Comparison of ENCODE assay signal across 13 cellular contexts in genomic region chr10:44947356-44948152, GRCh38. TPM values are rescaled to one million over a fixed set of nuclear protein-coding genes. Genes with fewer than 3 reads are reported as not detected.
A peak's percentile ranks its signal among the peaks of the same experiment; 100 is the strongest.
DNase-seq lines count a peak whose midpoint lies in the region; ATAC-seq, FAIRE-seq and TF ChIP-seq lines count a peak whose summit lies in the region.
"Had no signal": no experiment of that assay in that cellular context is flagged by ENCODE, and none has a peak within 500 bp of the region (broad histone marks: within the 10 kb centered on the region; RNA-seq: fewer than 3 reads in every experiment).

No MANE protein-coding gene starts in this region.

- H3K18ac ChIP-seq in mesenchymal stem cell (ENCODE audit: low read depth in 1 of 2, low read length in 2 of 2): no peak overlapping the region

- no peak overlapping the region for H3K4me3 ChIP-seq in mesenchymal stem cell (ENCODE audit: insufficient read depth in 1 of 2, low read depth in 1 of 2, low read length in 2 of 2)
- H3K4me3 ChIP-seq: esophagus squamous epithelium, Peyer's patch had no signal

- no peak overlapping the region for H4K91ac ChIP-seq in mesenchymal stem cell (ENCODE audit: low read length)

- peaks cover 24% of the 10 kb centered on the region for H3K4me1 ChIP-seq in mesenchymal stem cell (ENCODE audit: control insufficient read depth, insufficient read depth, low read depth, low read length)

- peaks cover 2% of the 10 kb centered on the region for H3K36me3 Mint-ChIP-seq in activated CD8-positive, alpha-beta T cell treated with anti-CD3 and anti-CD28 coated beads, Interleukin-2, amount 10 ng/mL, durations not matched to agents 7 days and 5 days (ENCODE audit: low read depth)
- H3K36me3 Mint-ChIP-seq: IgD-negative memory B cell had no signal

- POLR2A ChIA-PET in activated CD8-positive, alpha-beta T cell treated with anti-CD3 and anti-CD28 coated beads, Interleukin-2, amount 10 ng/mL, durations not matched to agents 7 days and 5 days (lab: Charles Lee): no interaction called here

- no peak overlapping the region for H3K9ac ChIP-seq in mesenchymal stem cell (ENCODE audit: low read length)

- H2BK120ac ChIP-seq in mesenchymal stem cell (ENCODE audit: low read depth, low read length): no peak overlapping the region

- H3K79me1 ChIP-seq in mesenchymal stem cell (replicated peaks; ENCODE audit: low read length, poor library complexity, severe bottlenecking): peaks cover 4% of the 10 kb centered on the region

- no peak overlapping the region for H2BK12ac ChIP-seq in mesenchymal stem cell (ENCODE audit: low read length in 2 of 2)

- H3K4me3 Mint-ChIP-seq in activated CD8-positive, alpha-beta T cell treated with anti-CD3 and anti-CD28 coated beads, Interleukin-2, amount 10 ng/mL, durations not matched to agents 7 days and 5 days: no peak overlapping the region
- H3K4me3 Mint-ChIP-seq: activated T-helper 1 cell treated with anti-CD3 and anti-CD28 coated beads, Interleukin-12 subunit alpha, Interleukin-12 subunit beta, Interleukin-2, Interleukin-4 antibody, amounts not matched to agents 30 ng/mL and 10 ng/mL and 1 ng/mL, durations not matched to agents 14 hours and 24 hours and 36 hours; neural crest cell had no signal

- H3K4me2 ChIP-seq in mesenchymal stem cell (ENCODE audit: low read length, poor library complexity, severe bottlenecking): no peak overlapping the region

- H3K36me3 ChIP-seq in mesenchymal stem cell (ENCODE audit: control insufficient read depth in 1 of 2, insufficient read depth in 2 of 2, low read depth in 1 of 2, low read length in 2 of 2): peaks cover 0 to 6% of the 10 kb centered on the region in 2 experiments
- H3K36me3 ChIP-seq: esophagus squamous epithelium, Peyer's patch had no signal

- H3K4me1 Mint-ChIP-seq in activated CD8-positive, alpha-beta T cell treated with anti-CD3 and anti-CD28 coated beads, Interleukin-2, amount 10 ng/mL, durations not matched to agents 7 days and 5 days (ENCODE audit: low read depth): no peaks in the 10 kb centered on the region

- H2AK5ac ChIP-seq in mesenchymal stem cell (ENCODE audit: low read length, severe bottlenecking): no peak overlapping the region

- CTCF ChIA-PET in activated CD8-positive, alpha-beta T cell treated with anti-CD3 and anti-CD28 coated beads, Interleukin-2, amount 10 ng/mL, durations not matched to agents 7 days and 5 days (lab: Charles Lee): interaction anchor here (1.9 kb wide), 1 partner anchor 15 kb away, joined by 6 read pairs; no protein-coding TSS in a partner anchor

- DNase-seq in mesenchymal stem cell (no peak), frontal cortex (ENCODE audit: low spot score in 2 of 2) (no peak), NCI-H82 treated with DMSO at 0.1 percent for 48 hours (lab: John Stamatoyannopoulos, UW; ENCODE audit: unreplicated experiment) (no peak)
- DNase-seq in activated CD8-positive, alpha-beta T cell treated with anti-CD3 and anti-CD28 coated beads, Interleukin-2, amount 10 ng/mL, durations not matched to agents 7 days and 5 days: no peak
- no peak for DNase-seq in central memory CD4-positive, alpha-beta T cell
- DNase-seq: esophagus squamous epithelium had no signal

- H3K9me3 ChIP-seq in mesenchymal stem cell (ENCODE audit: control insufficient read depth, low read length): peaks cover 17% of the 10 kb centered on the region
- H3K9me3 ChIP-seq: esophagus squamous epithelium had no signal

- no peak overlapping the region for H3K14ac ChIP-seq in mesenchymal stem cell (ENCODE audit: low read length in 2 of 2)

- H3K9me3 Mint-ChIP-seq in activated CD8-positive, alpha-beta T cell treated with anti-CD3 and anti-CD28 coated beads, Interleukin-2, amount 10 ng/mL, durations not matched to agents 7 days and 5 days (ENCODE audit: insufficient read depth): peaks cover 13% of the 10 kb centered on the region

- H3K27ac Mint-ChIP-seq in activated CD8-positive, alpha-beta T cell treated with anti-CD3 and anti-CD28 coated beads, Interleukin-2, amount 10 ng/mL, durations not matched to agents 7 days and 5 days: no peak overlapping the region
- H3K27ac Mint-ChIP-seq: activated T-helper 1 cell treated with anti-CD3 and anti-CD28 coated beads, Interleukin-12 subunit alpha, Interleukin-12 subunit beta, Interleukin-2, Interleukin-4 antibody, amounts not matched to agents 30 ng/mL and 10 ng/mL and 1 ng/mL, durations not matched to agents 14 hours and 24 hours and 36 hours had no signal

- no peak overlapping the region for H2BK15ac ChIP-seq in mesenchymal stem cell (ENCODE audit: low read depth, poor library complexity, severe bottlenecking)

- H3K27me3 ChIP-seq in mesenchymal stem cell (ENCODE audit: control insufficient read depth in 1 of 2, insufficient read depth in 1 of 2, low read length in 2 of 2): no peaks in the 10 kb centered on the region
- H3K27me3 ChIP-seq: esophagus squamous epithelium, Peyer's patch had no signal

- no peak for FAIRE-seq in frontal cortex (lab: Jason Lieb, UNC)

- no peak for TF ChIP-seq POLR2A in GM18505 (IDR thresholded peaks at IDR 0.05; ENCODE audit: borderline replicate concordance, extremely low read depth, insufficient read depth, insufficient read length)

- no peak overlapping the region for H2AFZ ChIP-seq in mesenchymal stem cell (ENCODE audit: low read depth, low read length)

- peak; percentile 69 for ATAC-seq in GM18505 (IDR thresholded peaks at IDR 0.05; ENCODE audit: unreplicated experiment)
- ATAC-seq in GM21447 (IDR thresholded peaks at IDR 0.05; ENCODE audit: unreplicated experiment): peak; percentile 70
- ATAC-seq in HG03457 (IDR thresholded peaks at IDR 0.05; ENCODE audit: unreplicated experiment): peak; percentile 42
- ATAC-seq in activated CD8-positive, alpha-beta T cell treated with anti-CD3 and anti-CD28 coated beads, Interleukin-2, amount 10 ng/mL, durations not matched to agents 7 days and 5 days: no peak

- peak overlapping the region; percentile 10 for H3K27ac ChIP-seq in mesenchymal stem cell (ENCODE audit: low read length, poor library complexity, severe bottlenecking)
- H3K27ac ChIP-seq: esophagus squamous epithelium, Peyer's patch had no signal

- no peak overlapping the region for H3K23ac ChIP-seq in mesenchymal stem cell (ENCODE audit: low read length in 2 of 2)

- no peak overlapping the region for H2BK5ac ChIP-seq in mesenchymal stem cell (ENCODE audit: low read depth, low read length, poor library complexity, severe bottlenecking)

- 80% methylated on average over 6 of the region's 6 CpGs for WGBS in mesenchymal stem cell

- peaks cover 21% of the 10 kb centered on the region for H3K27me3 Mint-ChIP-seq in activated CD8-positive, alpha-beta T cell treated with anti-CD3 and anti-CD28 coated beads, Interleukin-2, amount 10 ng/mL, durations not matched to agents 7 days and 5 days (ENCODE audit: low read depth)

- no peak overlapping the region for H4K8ac ChIP-seq in mesenchymal stem cell (ENCODE audit: low read length)

- H3K4ac ChIP-seq in mesenchymal stem cell (ENCODE audit: low read depth in 1 of 2, low read length in 2 of 2): no peak overlapping the region

RNA-seq across cellular contexts. Expression of gene RASSF4, which starts 12.0 kb away (rescaled TPM):
- 30.8 TPM for polyA plus RNA-seq in mesenchymal stem cell (2013, experiment 1 of 2)
- polyA plus RNA-seq in mesenchymal stem cell (2013, experiment 2 of 2): 30.3 TPM
- total RNA-seq in frontal cortex: 8.6 TPM
- total RNA-seq in activated CD8-positive, alpha-beta T cell treated with anti-CD3 and anti-CD28 coated beads, Interleukin-2, amount 10 ng/mL, durations not matched to agents 7 days and 5 days: 1 to 10 TPM in 1 of 2 experiments, under 1 TPM in 1; 0.76 to 1.6 TPM

RNA-seq across cellular contexts. Expression of gene DEPP1, which starts 31.1 kb away (rescaled TPM):
- 10.5 TPM for polyA plus RNA-seq in mesenchymal stem cell (2013, experiment 1 of 2)
- 10.5 TPM for polyA plus RNA-seq in mesenchymal stem cell (2013, experiment 2 of 2)
- 4.1 TPM for total RNA-seq in frontal cortex
- total RNA-seq in activated CD8-positive, alpha-beta T cell treated with anti-CD3 and anti-CD28 coated beads, Interleukin-2, amount 10 ng/mL, durations not matched to agents 7 days and 5 days: not detected
- polyA plus RNA-seq: IgD-negative memory B cell had no signal

RNA-seq across cellular contexts. Expression of gene TMEM72, which starts 36.4 kb away (rescaled TPM):
- 0.23 TPM for polyA plus RNA-seq in mesenchymal stem cell (2013, experiment 1 of 2)
- polyA plus RNA-seq in mesenchymal stem cell (2013, experiment 2 of 2): 0.11 TPM
- not detected for total RNA-seq in frontal cortex
- total RNA-seq in activated CD8-positive, alpha-beta T cell treated with anti-CD3 and anti-CD28 coated beads, Interleukin-2, amount 10 ng/mL, durations not matched to agents 7 days and 5 days: not detected
- total RNA-seq: activated T-helper 1 cell treated with anti-CD3 and anti-CD28 coated beads, Interleukin-12 subunit alpha, Interleukin-12 subunit beta, Interleukin-2, Interleukin-4 antibody, amounts not matched to agents 30 ng/mL and 10 ng/mL and 1 ng/mL, durations not matched to agents 14 hours and 24 hours and 36 hours; esophagus squamous epithelium; neural crest cell had no signal
- polyA plus RNA-seq: IgD-negative memory B cell had no signal

RNA-seq across cellular contexts. Expression of gene ZNF22, which starts 53.2 kb away (rescaled TPM):
- polyA plus RNA-seq in mesenchymal stem cell (2013, experiment 1 of 2): 13.5 TPM
- 14.1 TPM for polyA plus RNA-seq in mesenchymal stem cell (2013, experiment 2 of 2)
- 46.9 TPM for total RNA-seq in frontal cortex
- 10 to 100 TPM; 44.6 to 45.2 TPM for total RNA-seq in activated CD8-positive, alpha-beta T cell treated with anti-CD3 and anti-CD28 coated beads, Interleukin-2, amount 10 ng/mL, durations not matched to agents 7 days and 5 days
